9 cellular contexts compared by ENCODE assay signal in genomic region chr17:27379863-27380533, GRCh38.
DNase-seq lines count a peak whose midpoint lies in the region; ATAC-seq, FAIRE-seq and TF ChIP-seq lines count a peak whose summit lies in the region.
"Had no signal": no experiment of that assay in that cellular context is flagged by ENCODE, and none has a peak within 500 bp of the region (broad histone marks: within the 10 kb centered on the region; RNA-seq: fewer than 3 reads in every experiment).

No MANE protein-coding gene starts in this region.

- 64% methylated on average over 21 of the region's 21 CpGs for WGBS in smooth muscle cell (ENCODE audit: low lambda C conversion rate)

- H3K9me3 Mint-ChIP-seq in astrocyte (ENCODE audit: unreplicated experiment) (peaks cover 8% of the 10 kb centered on the region), progenitor cell of endocrine pancreas (ENCODE audit: low read depth) (peaks cover 7% of the 10 kb centered on the region)
- H3K9me3 Mint-ChIP-seq in activated CD8-positive, alpha-beta T cell treated with anti-CD3 and anti-CD28 coated beads, Interleukin-2, amount 10 ng/mL, durations not matched to agents 7 days and 5 days (ENCODE audit: insufficient read depth) = no peaks in the 10 kb centered on the region

- H3K27ac ChIP-seq in astrocyte (ENCODE audit: low read depth, low read length) (peak overlapping the region; percentile 20), smooth muscle cell (ENCODE audit: low read depth) (no peak overlapping the region)

- H4K20me1 ChIP-seq in astrocyte (ENCODE audit: insufficient read depth, low read length) (no peaks in the 10 kb centered on the region), smooth muscle cell (ENCODE audit: low read depth) (no peaks in the 10 kb centered on the region)

- H3K36me3 ChIP-seq in HAP-1 (replicated peaks) = no peaks in the 10 kb centered on the region
- no peaks in the 10 kb centered on the region for H3K36me3 ChIP-seq in astrocyte (ENCODE audit: insufficient read depth, low read length)
- H3K36me3 ChIP-seq in smooth muscle cell (ENCODE audit: low read depth) = no peaks in the 10 kb centered on the region

- H3K9ac ChIP-seq in astrocyte (ENCODE audit: low read length) (peak overlapping the region; percentile 61), smooth muscle cell (ENCODE audit: low read depth) (no peak overlapping the region)

- FAIRE-seq in astrocyte (lab: Jason Lieb, UNC) = no peak
- FAIRE-seq: islet of Langerhans had no signal

- CTCF ChIA-PET in activated CD8-positive, alpha-beta T cell treated with anti-CD3 and anti-CD28 coated beads, Interleukin-2, amount 10 ng/mL, durations not matched to agents 7 days and 5 days (lab: Charles Lee) = interaction anchor here (0.7 to 6.0 kb wide), 16 partner anchors 10 to 221 kb away, joined by 3 to 69 read pairs (median 4); no protein-coding TSS in a partner anchor

- H3K27me3 Mint-ChIP-seq in astrocyte (ENCODE audit: low read depth, unreplicated experiment) (peaks cover 8% of the 10 kb centered on the region), progenitor cell of endocrine pancreas (peaks cover 8% of the 10 kb centered on the region)
- H3K27me3 Mint-ChIP-seq in activated CD8-positive, alpha-beta T cell treated with anti-CD3 and anti-CD28 coated beads, Interleukin-2, amount 10 ng/mL, durations not matched to agents 7 days and 5 days (ENCODE audit: low read depth) = peaks cover 25% of the 10 kb centered on the region

- peaks cover 4% of the 10 kb centered on the region for H3F3A ChIP-seq in smooth muscle cell (ENCODE audit: low read depth)

- H3K4me1 ChIP-seq in HAP-1 = peaks cover 7% of the 10 kb centered on the region; the same call in 1 of the 2 replicates
- H3K4me1 ChIP-seq in astrocyte (ENCODE audit: insufficient read depth, low read length) = peaks cover 43% of the 10 kb centered on the region
- peaks cover 4% of the 10 kb centered on the region for H3K4me1 ChIP-seq in smooth muscle cell (ENCODE audit: low read depth)

- no peak for TF ChIP-seq CTCF in astrocyte (IDR thresholded peaks at IDR 0.05; ENCODE audit: insufficient read depth, low read depth, low read length)
- TF ChIP-seq CTCF in smooth muscle cell (IDR thresholded peaks at IDR 0.05; ENCODE audit: borderline replicate concordance, insufficient read depth, poor library complexity, severe bottlenecking) = no peak
- TF ChIP-seq CTCF in progenitor cell of endocrine pancreas (IDR thresholded peaks at IDR 0.05; ENCODE audit: unreplicated experiment) = no peak

- no peak for ATAC-seq in GM21390 (IDR thresholded peaks at IDR 0.05; ENCODE audit: unreplicated experiment)
- ATAC-seq in activated CD8-positive, alpha-beta T cell treated with anti-CD3 and anti-CD28 coated beads, Interleukin-2, amount 10 ng/mL, durations not matched to agents 7 days and 5 days = no peak
- ATAC-seq in activated CD4-positive, CD25-positive, alpha-beta regulatory T cell treated with anti-CD3 and anti-CD28 coated beads, Interleukin-2, amount 50 U/mL, for 24 hours = no peak

- H3K9me3 ChIP-seq in HAP-1 = no peaks in the 10 kb centered on the region
- H3K9me3 ChIP-seq in astrocyte (ENCODE audit: insufficient read depth, low read depth, low read length) = no peaks in the 10 kb centered on the region
- H3K9me3 ChIP-seq in smooth muscle cell (replicated peaks; ENCODE audit: low read depth) = no peaks in the 10 kb centered on the region

- no peak overlapping the region for H3K27ac Mint-ChIP-seq in astrocyte (ENCODE audit: unreplicated experiment)
- H3K27ac Mint-ChIP-seq in activated CD8-positive, alpha-beta T cell treated with anti-CD3 and anti-CD28 coated beads, Interleukin-2, amount 10 ng/mL, durations not matched to agents 7 days and 5 days = no peak overlapping the region
- no peak overlapping the region for H3K27ac Mint-ChIP-seq in progenitor cell of endocrine pancreas

- H3K27me3 ChIP-seq in HAP-1 (ENCODE audit: low read depth) (no peaks in the 10 kb centered on the region), astrocyte (ENCODE audit: insufficient read depth, low read length) (no peaks in the 10 kb centered on the region), smooth muscle cell (ENCODE audit: low read depth) (no peaks in the 10 kb centered on the region)

- POLR2A ChIA-PET in activated CD8-positive, alpha-beta T cell treated with anti-CD3 and anti-CD28 coated beads, Interleukin-2, amount 10 ng/mL, durations not matched to agents 7 days and 5 days (lab: Charles Lee) = no interaction called here

- H3K4me2 ChIP-seq in astrocyte (ENCODE audit: low read length) (peak overlapping the region; percentile 79), smooth muscle cell (peak overlapping the region; percentile 69)

- in situ Hi-C loops in HAP-1 (cut with MboI; ENCODE audit: low sequenced_read_pairs) = no loop called here

- H2AFZ ChIP-seq in astrocyte (ENCODE audit: low read depth, low read length) (peak overlapping the region; percentile 71), smooth muscle cell (ENCODE audit: low read depth) (peak overlapping the region; percentile 55)

- peaks cover 11% of the 10 kb centered on the region for H3K4me1 Mint-ChIP-seq in astrocyte (ENCODE audit: low read depth, unreplicated experiment)
- H3K4me1 Mint-ChIP-seq in activated CD8-positive, alpha-beta T cell treated with anti-CD3 and anti-CD28 coated beads, Interleukin-2, amount 10 ng/mL, durations not matched to agents 7 days and 5 days (ENCODE audit: low read depth) = peaks cover 5% of the 10 kb centered on the region
- no peaks in the 10 kb centered on the region for H3K4me1 Mint-ChIP-seq in progenitor cell of endocrine pancreas (ENCODE audit: low read depth)

- DNase-seq in HAP-1 (ENCODE audit: low spot score in 2 of 2) = peak; percentile 2 to 68
- DNase-seq in astrocyte (ENCODE audit: low read depth) = peak; percentile 41
- DNase-seq in iPS-NIHi11 (ENCODE audit: low spot score) = peak; percentile 58
- no peak for DNase-seq in smooth muscle cell (lab: John Stamatoyannopoulos, UW; ENCODE audit: unreplicated experiment)
- DNase-seq in activated CD8-positive, alpha-beta T cell treated with anti-CD3 and anti-CD28 coated beads, Interleukin-2, amount 10 ng/mL, durations not matched to agents 7 days and 5 days = no peak
- DNase-seq in progenitor cell of endocrine pancreas (ENCODE audit: low spot score, unreplicated experiment) = no peak

- H3K36me3 Mint-ChIP-seq in astrocyte (ENCODE audit: low read depth, unreplicated experiment) (peaks cover 4% of the 10 kb centered on the region), progenitor cell of endocrine pancreas (ENCODE audit: insufficient read depth) (peaks cover 1% of the 10 kb centered on the region)
- H3K36me3 Mint-ChIP-seq in activated CD8-positive, alpha-beta T cell treated with anti-CD3 and anti-CD28 coated beads, Interleukin-2, amount 10 ng/mL, durations not matched to agents 7 days and 5 days (ENCODE audit: low read depth) = no peaks in the 10 kb centered on the region

- H3K4me3 Mint-ChIP-seq in astrocyte (ENCODE audit: unreplicated experiment) (no peak overlapping the region), progenitor cell of endocrine pancreas (ENCODE audit: low read depth) (no peak overlapping the region)
- no peak overlapping the region for H3K4me3 Mint-ChIP-seq in activated CD8-positive, alpha-beta T cell treated with anti-CD3 and anti-CD28 coated beads, Interleukin-2, amount 10 ng/mL, durations not matched to agents 7 days and 5 days

- no peaks in the 10 kb centered on the region for H3K79me2 ChIP-seq in astrocyte (ENCODE audit: insufficient read depth, low read length)
- no peaks in the 10 kb centered on the region for H3K79me2 ChIP-seq in smooth muscle cell (ENCODE audit: low read depth)

- no peak overlapping the region for H3K4me3 ChIP-seq in HAP-1
- peak overlapping the region; percentile 47 for H3K4me3 ChIP-seq in astrocyte (ENCODE audit: insufficient read depth, low read depth, low read length)
- H3K4me3 ChIP-seq in smooth muscle cell = no peak overlapping the region

Comparison
In these comparisons a context has a peak if more than half of its experiments do, and no peak if none do; other contexts are left out.
1. DNase-seq: peak in HAP-1 (2 of 2), astrocyte (single experiment) and iPS-NIHi11 (single experiment); none in smooth muscle cell (single experiment), activated CD8-positive, alpha-beta T cell treated with anti-CD3 and anti-CD28 coated beads, Interleukin-2, amount 10 ng/mL, durations not matched to agents 7 days and 5 days (single experiment) and progenitor cell of endocrine pancreas (single experiment).